8 cellular contexts compared by ENCODE assay signal in the genomic region with DNA sequence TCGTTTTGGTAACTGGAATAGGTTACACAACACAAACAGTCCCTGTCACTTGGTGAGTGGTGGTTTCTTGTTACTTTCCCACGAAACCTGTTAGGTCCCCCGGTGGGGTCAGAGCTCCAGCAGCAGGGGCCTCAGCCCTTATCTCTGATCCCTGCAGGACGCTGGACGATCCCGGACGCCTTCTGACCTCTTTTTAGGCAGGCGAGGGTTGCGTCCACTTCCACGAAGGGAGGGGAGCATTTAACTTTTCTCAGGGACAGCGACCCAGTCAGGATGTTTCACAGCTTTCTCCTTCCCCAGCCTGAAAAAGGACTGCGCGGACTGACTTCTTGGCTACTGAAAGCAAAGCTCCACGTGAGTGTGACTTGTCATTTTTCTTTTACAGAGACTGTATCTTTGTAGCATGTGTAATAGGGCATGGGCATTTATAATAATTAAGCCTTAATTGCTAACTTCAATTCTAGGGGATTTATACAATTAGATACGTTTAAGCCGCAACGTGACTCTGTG. TPM values are rescaled to one million over a fixed set of nuclear protein-coding genes. Genes with fewer than 3 reads are reported as not detected.
DNase-seq lines count a peak whose midpoint lies in the region; ATAC-seq and TF ChIP-seq lines count a peak whose summit lies in the region.

No MANE protein-coding gene starts in this region.

- H2AFZ ChIP-seq in Loucy (ENCODE audit: low read length) (peak overlapping the region; percentile 98), OCI-LY7 (ENCODE audit: low read length) (no peak overlapping the region)

- peaks cover 12% of the 10 kb centered on the region for H3K79me2 ChIP-seq in Loucy (ENCODE audit: insufficient read depth, low read length)
- no peaks in the 10 kb centered on the region for H3K79me2 ChIP-seq in OCI-LY7 (ENCODE audit: insufficient read depth, low read depth, low read length)

- no peak for TF ChIP-seq CTCF in GM12865 (IDR thresholded peaks at IDR 0.05; ENCODE audit: insufficient read depth, low read depth, low read length, missing control alignments)
- TF ChIP-seq CTCF in Loucy (conservative IDR thresholded peaks at IDR 0.05; ENCODE audit: low read length): no peak
- TF ChIP-seq CTCF in brain microvascular endothelial cell (IDR thresholded peaks at IDR 0.05; ENCODE audit: low read depth, low read length, missing control alignments): no peak
- no peak for TF ChIP-seq CTCF in left lung (IDR thresholded peaks at IDR 0.05)
- no peak for TF ChIP-seq CTCF in OCI-LY7 (conservative IDR thresholded peaks at IDR 0.05; ENCODE audit: low read length)

- H3K9ac ChIP-seq in Loucy (ENCODE audit: low read depth, low read length, poor library complexity, severe bottlenecking) (peak overlapping the region; percentile 71), subcutaneous abdominal adipose tissue (ENCODE audit: low read length in 5 of 5) (peak overlapping the region; percentile 86 to 96 (median 92))

- H3K9me3 ChIP-seq in Loucy (ENCODE audit: insufficient read depth, low read depth, low read length) (no peaks in the 10 kb centered on the region), left lung (peaks cover 0 to 2% of the 10 kb centered on the region in 2 donors), subcutaneous abdominal adipose tissue (ENCODE audit: control insufficient read depth in 5 of 5, low read length in 5 of 5) (no peaks in the 10 kb centered on the region), OCI-LY7 (ENCODE audit: low read length) (no peaks in the 10 kb centered on the region)

- H3K36me3 ChIP-seq in Loucy (ENCODE audit: insufficient read depth, low read length) (no peaks in the 10 kb centered on the region), brain microvascular endothelial cell (replicated peaks) (peaks cover 10% of the 10 kb centered on the region), left lung (peaks cover 0 to 28% of the 10 kb centered on the region in 2 donors), subcutaneous abdominal adipose tissue (ENCODE audit: control insufficient read depth in 5 of 5, insufficient read depth in 5 of 5, low read length in 5 of 5) (peaks cover 12 to 26% (median 19%) of the 10 kb centered on the region in 5 donors), OCI-LY7 (ENCODE audit: insufficient read depth, low read length) (no peaks in the 10 kb centered on the region)

- H3K27ac ChIP-seq in brain microvascular endothelial cell: peak overlapping the region; percentile 38
- H3K27ac ChIP-seq in left lung: peak overlapping the region in 1 of 2 donors; percentile 78
- peak overlapping the region; percentile 79 for H3K27ac ChIP-seq in subcutaneous abdominal adipose tissue (ENCODE audit: low read depth, low read length)
- H3K27ac ChIP-seq in OCI-LY7 (ENCODE audit: low read depth, low read length, poor library complexity, severe bottlenecking): no peak overlapping the region

- H4K20me1 ChIP-seq in Loucy (ENCODE audit: insufficient read depth, low read length, poor library complexity, severe bottlenecking) (no peaks in the 10 kb centered on the region), OCI-LY7 (ENCODE audit: insufficient read depth, low read length) (no peaks in the 10 kb centered on the region)

- H3K27me3 ChIP-seq in Loucy (ENCODE audit: insufficient read depth, low read length, poor library complexity, severe bottlenecking): no peaks in the 10 kb centered on the region
- H3K27me3 ChIP-seq in brain microvascular endothelial cell (replicated peaks): no peaks in the 10 kb centered on the region
- no peaks in the 10 kb centered on the region for H3K27me3 ChIP-seq in left lung
- no peaks in the 10 kb centered on the region for H3K27me3 ChIP-seq in subcutaneous abdominal adipose tissue (ENCODE audit: control insufficient read depth in 5 of 5, insufficient read depth in 4 of 5, low read length in 5 of 5)

- intact Hi-C loops in left lung (cut with DNase I): no loop called here
- intact Hi-C loops in OCI-LY7 (cut with micrococcal nuclease; ENCODE audit: unreplicated experiment): no loop called here

- DNase-seq in GM12865 (ENCODE audit: low read depth) (peak; percentile 8), brain microvascular endothelial cell (peak; percentile 23), left lung (no peak), OCI-LY7 (ENCODE audit: low spot score) (no peak), kidney glomerular epithelial cell (lab: John Stamatoyannopoulos, UW) (no peak)
- no peak for DNase-seq in stimulated activated CD4-positive, alpha-beta T cell treated with anti-CD3 and anti-CD28 coated beads, Interleukin-4, amount 100 ng/mL, for 1 hour

- POLR2A ChIA-PET in OCI-LY7 (lab: Charles Lee): no interaction called here

- H3F3A ChIP-seq in Loucy (ENCODE audit: low read depth): no peaks in the 10 kb centered on the region

- H3K4me1 ChIP-seq in Loucy (ENCODE audit: insufficient read depth, low read length, poor library complexity, severe bottlenecking) (peaks cover 16% of the 10 kb centered on the region), left lung (peaks cover 4 to 20% of the 10 kb centered on the region in 2 donors), subcutaneous abdominal adipose tissue (ENCODE audit: control insufficient read depth in 5 of 5, insufficient read depth in 5 of 5, low read length in 5 of 5) (peaks cover 4 to 18% (median 16%) of the 10 kb centered on the region in 5 donors), OCI-LY7 (ENCODE audit: insufficient read depth, low read length, poor library complexity, severe bottlenecking) (no peaks in the 10 kb centered on the region)

- H3K4me3 ChIP-seq in GM12865 (ENCODE audit: low read depth, low read length) (peak overlapping the region; percentile 82), Loucy (ENCODE audit: low read length, poor library complexity, severe bottlenecking) (peak overlapping the region; percentile 90), brain microvascular endothelial cell (ENCODE audit: low read depth, low read length) (peak overlapping the region; percentile 88), left lung (peak overlapping the region; percentile 89 to 91), subcutaneous abdominal adipose tissue (ENCODE audit: low read depth in 1 of 5, low read length in 5 of 5) (peak overlapping the region; percentile 90 to 98 (median 94)), OCI-LY7 (ENCODE audit: low read depth, low read length, poor library complexity, severe bottlenecking) (no peak overlapping the region)

- H3K4me2 ChIP-seq in Loucy (ENCODE audit: low read depth, low read length, poor library complexity, severe bottlenecking) (peak overlapping the region; percentile 99), OCI-LY7 (ENCODE audit: low read length) (no peak overlapping the region)

- CTCF ChIA-PET in OCI-LY7 (lab: Charles Lee; ENCODE audit: unreplicated experiment): no interaction called here

- H3K9me2 ChIP-seq in Loucy (replicated peaks; ENCODE audit: low read depth, low read length): no peaks in the 10 kb centered on the region
- no peaks in the 10 kb centered on the region for H3K9me2 ChIP-seq in OCI-LY7 (ENCODE audit: insufficient read depth, low read length)

- in situ Hi-C loops in brain microvascular endothelial cell (cut with HindIII; ENCODE audit: low pct_ligation_motif_present, low sequenced_read_pairs): no loop called here

- BruUV-seq in OCI-LY7 (replicated peaks; lab: Mats Ljungman, UMichigan): no TSS peak

- peak; percentile 44 for ATAC-seq in left lung

RNA-seq across cellular contexts. Expression of gene ZNF234, which starts 0.7 kb away (rescaled TPM):
- total RNA-seq in left lung: 10 to 100 TPM; 11.2 to 13.0 TPM
- total RNA-seq in OCI-LY7 (2014; rRNA removed; shearing (Covaris generic)): not detected in 2 replicates
- not detected in 2 replicates for total RNA-seq in OCI-LY7 (2022)

RNA-seq across cellular contexts. Expression of gene ZNF226, which starts 22.8 kb away (rescaled TPM):
- total RNA-seq in left lung (10 to 100 TPM; 14.5 to 20.6 TPM), OCI-LY7 (2022) (17.9 and 24.0 TPM in 2 replicates)
- total RNA-seq in OCI-LY7 (2014; rRNA removed; shearing (Covaris generic)): 14.6 and 14.7 TPM in 2 replicates

RNA-seq across cellular contexts. Expression of gene ZNF225, which starts 28.9 kb away (rescaled TPM):
- total RNA-seq in left lung (1 to 10 TPM; 4.5 to 5.4 TPM), OCI-LY7 (2022) (4.1 and 6.1 TPM in 2 replicates)
- 2.4 and 3.5 TPM in 2 replicates for total RNA-seq in OCI-LY7 (2014; rRNA removed; shearing (Covaris generic))

RNA-seq across cellular contexts. Expression of gene ZNF224, which starts 47.9 kb away (rescaled TPM):
- total RNA-seq in left lung: 10 to 100 TPM; 21.6 to 21.7 TPM
- 17.5 and 20.4 TPM in 2 replicates for total RNA-seq in OCI-LY7 (2014; rRNA removed; shearing (Covaris generic))
- total RNA-seq in OCI-LY7 (2022): 20.2 and 21.5 TPM in 2 replicates

Comparison
In these comparisons a context has a peak if more than half of its experiments do, and no peak if none do; other contexts are left out.
1. DNase-seq: peak in GM12865 (single experiment) and brain microvascular endothelial cell (single experiment); none in left lung (0 of 2), stimulated activated CD4-positive, alpha-beta T cell treated with anti-CD3 and anti-CD28 coated beads, Interleukin-4, amount 100 ng/mL, for 1 hour (single experiment), OCI-LY7 (single experiment) and kidney glomerular epithelial cell (single experiment).
2. RNA of gene ZNF234, which starts 0.7 kb away (total RNA-seq): 11.2 to 13.0 TPM in left lung; not detected in OCI-LY7; every median in the first group is over 10 times any median in the second.